8 cellular contexts compared by ENCODE assay signal in the genomic region with DNA sequence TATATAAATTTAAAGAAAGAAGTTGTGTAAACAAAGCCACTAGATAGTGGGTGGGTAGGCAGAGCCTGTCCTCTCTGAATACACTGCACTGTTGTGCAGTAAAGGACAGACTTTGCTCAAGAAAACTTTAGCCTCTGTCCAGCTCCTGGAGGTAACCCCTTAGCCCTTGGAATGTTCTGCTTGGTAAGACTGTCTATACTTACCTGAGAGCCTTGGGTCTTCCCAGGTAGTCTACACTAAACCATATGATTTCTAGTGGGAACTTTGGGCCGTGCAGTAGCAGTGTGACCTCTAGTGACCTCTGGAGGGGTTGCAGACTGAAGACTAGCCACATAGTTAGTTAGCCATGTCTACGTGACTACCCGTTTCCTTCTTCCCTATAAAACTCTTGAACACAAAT.
DNase-seq lines count a peak whose midpoint lies in the region; ATAC-seq and TF ChIP-seq lines count a peak whose summit lies in the region.

No MANE protein-coding gene starts in this region.

- no peaks in the 10 kb centered on the region for H3K36me3 ChIP-seq in right lobe of liver

- no peak overlapping the region for H3K27ac ChIP-seq in right lobe of liver

- TF ChIP-seq POLR2A in right lobe of liver (IDR thresholded peaks at IDR 0.05), result no peak

- no peaks in the 10 kb centered on the region for H3K27me3 ChIP-seq in right lobe of liver

- ATAC-seq in GM18498 (IDR thresholded peaks at IDR 0.05; ENCODE audit: unreplicated experiment) (peak; percentile 95), HG02870 (IDR thresholded peaks at IDR 0.05; ENCODE audit: unreplicated experiment) (peak; percentile 88), right lobe of liver (peak; percentile 71 to 86 (median 82)), HG02763 (IDR thresholded peaks at IDR 0.05; ENCODE audit: unreplicated experiment) (no peak), HG02938 (IDR thresholded peaks at IDR 0.05; ENCODE audit: unreplicated experiment) (no peak)
- ATAC-seq in stimulated activated naive CD8-positive, alpha-beta T cell treated with anti-CD3 and anti-CD28 coated beads, Interleukin-15, Interleukin-2, amounts not matched to agents 100 U/mL and 50 U/mL, for 24 hours, result no peak

- TF ChIP-seq CTCF in right lobe of liver (IDR thresholded peaks at IDR 0.05), result peak in 3 of 4 donors; percentile 31 to 52 (median 34)

- intact Hi-C loops in right lobe of liver (cut with DNase I), result no loop called here

- no peaks in the 10 kb centered on the region for H3K4me1 ChIP-seq in right lobe of liver

- H3K4me3 ChIP-seq in right lobe of liver, result no peak overlapping the region

- DNase-seq in OCI-M1 (lab: John Stamatoyannopoulos, UW) (peak; percentile 63), right lobe of liver (peak in 1 of 3 donors; percentile 15), GDM1 (lab: John Stamatoyannopoulos, UW) (no peak)
- no peak for DNase-seq in stimulated activated naive CD8-positive, alpha-beta T cell treated with anti-CD3 and anti-CD28 coated beads, Interleukin-15, Interleukin-2, amounts not matched to agents 100 U/mL and 50 U/mL, for 24 hours

- 90% methylated on average over 2 of the region's 3 CpGs for WGBS in right lobe of liver (ENCODE audit: insufficient coverage, low coverage, low lambda C conversion rate, missing lambda C conversion rate)

- no peaks in the 10 kb centered on the region for H3K9me3 ChIP-seq in right lobe of liver

Comparison
In these comparisons a context has a peak if more than half of its experiments do, and no peak if none do; other contexts are left out.
1. ATAC-seq: peak in GM18498 (single experiment), HG02870 (single experiment) and right lobe of liver (4 of 4); none in stimulated activated naive CD8-positive, alpha-beta T cell treated with anti-CD3 and anti-CD28 coated beads, Interleukin-15, Interleukin-2, amounts not matched to agents 100 U/mL and 50 U/mL, for 24 hours (single experiment), HG02763 (single experiment) and HG02938 (single experiment).